16 cellular contexts compared by ENCODE assay signal in the genomic region with DNA sequence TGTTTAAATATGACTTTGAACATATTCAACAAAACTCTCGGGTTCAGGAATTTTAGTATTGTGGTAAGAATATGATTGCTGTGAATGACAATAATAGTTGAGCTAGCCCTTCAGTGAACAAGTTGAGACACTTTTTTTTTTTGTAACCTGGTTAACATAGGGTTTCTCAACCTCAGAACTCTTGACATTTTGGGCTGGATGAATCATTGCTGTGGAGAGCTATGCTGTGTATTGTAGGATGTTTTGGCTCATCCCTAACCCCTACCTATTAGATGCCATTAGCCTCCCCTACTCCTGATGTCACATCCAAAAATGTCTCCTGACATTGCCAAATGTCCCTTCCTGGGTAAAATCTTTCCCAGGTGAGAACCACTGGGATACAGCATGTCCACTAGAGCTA.
DNase-seq lines count a peak whose midpoint lies in the region; ATAC-seq, FAIRE-seq and TF ChIP-seq lines count a peak whose summit lies in the region.
"Had no signal": no experiment of that assay in that cellular context is flagged by ENCODE, and none has a peak within 500 bp of the region (broad histone marks: within the 10 kb centered on the region; RNA-seq: fewer than 3 reads in every experiment).

No MANE protein-coding gene starts in this region.

- FAIRE-seq in bronchial epithelial cell (lab: Jason Lieb, UNC), result no peak
- FAIRE-seq: HepG2, small intestine had no signal

- H3K27ac Mint-ChIP-seq in activated CD8-positive, alpha-beta memory T cell treated with anti-CD3 and anti-CD28 coated beads, Interleukin-2, amount 10 ng/mL, durations not matched to agents 7 days and 5 days, result peak overlapping the region; percentile 96
- peak overlapping the region; percentile 88 for H3K27ac Mint-ChIP-seq in stimulated activated memory B cell treated with anti-CD40 and anti-IgM and Interleukin-4, amounts not matched to agents 10 μg/mL and 1 μg/mL and 100 μg/mL, for 72 hours

- no peaks in the 10 kb centered on the region for H3K27me3 Mint-ChIP-seq in activated CD8-positive, alpha-beta memory T cell treated with anti-CD3 and anti-CD28 coated beads, Interleukin-2, amount 10 ng/mL, durations not matched to agents 7 days and 5 days
- H3K27me3 Mint-ChIP-seq in stimulated activated memory B cell treated with anti-CD40 and anti-IgM and Interleukin-4, amounts not matched to agents 10 μg/mL and 1 μg/mL and 100 μg/mL, for 72 hours, result no peaks in the 10 kb centered on the region

- peak; percentile 50 for ATAC-seq in activated CD8-positive, alpha-beta memory T cell treated with anti-CD3 and anti-CD28 coated beads, Interleukin-2, amount 10 ng/mL, durations not matched to agents 7 days and 5 days
- ATAC-seq in stimulated activated memory B cell treated with anti-CD40 and anti-IgM and Interleukin-4, amounts not matched to agents 10 μg/mL and 1 μg/mL and 100 μg/mL, for 72 hours, result peak; percentile 56
- no peak for ATAC-seq in GM21786 (IDR thresholded peaks at IDR 0.05; ENCODE audit: unreplicated experiment)
- ATAC-seq: HCT116, heart right ventricle, HepG2, left lung had no signal

- DNase-seq in activated CD8-positive, alpha-beta memory T cell treated with anti-CD3 and anti-CD28 coated beads, Interleukin-2, amount 10 ng/mL, durations not matched to agents 7 days and 5 days, result no peak
- DNase-seq in activated CD8-positive, alpha-beta memory T cell treated with anti-CD3 and anti-CD28 coated beads for 24 hours, result no peak
- DNase-seq in NOMO-1 treated with DMSO at 0.1 percent for 48 hours (lab: John Stamatoyannopoulos, UW; ENCODE audit: unreplicated experiment) (peak; percentile 35), bronchial epithelial cell (ENCODE audit: low read depth) (peak; percentile 79), glomerular visceral epithelial cell (ENCODE audit: extremely low spot score) (no peak), posterior vena cava (ENCODE audit: low spot score) (no peak)
- DNase-seq: heart right ventricle, left lung, NCI-H187 treated with DMSO at 0.1 percent for 48 hours, nucleus accumbens, small intestine, upper lobe of left lung had no signal

- H3K9me3 Mint-ChIP-seq in activated CD8-positive, alpha-beta memory T cell treated with anti-CD3 and anti-CD28 coated beads, Interleukin-2, amount 10 ng/mL, durations not matched to agents 7 days and 5 days (ENCODE audit: low read depth), result no peaks in the 10 kb centered on the region
- H3K9me3 Mint-ChIP-seq in stimulated activated memory B cell treated with anti-CD40 and anti-IgM and Interleukin-4, amounts not matched to agents 10 μg/mL and 1 μg/mL and 100 μg/mL, for 72 hours, result peaks cover 3% of the 10 kb centered on the region

- no peaks in the 10 kb centered on the region for H3K27me3 ChIP-seq in bronchial epithelial cell (ENCODE audit: control insufficient read depth, insufficient read depth, low read length)
- H3K27me3 ChIP-seq: left lung, upper lobe of left lung had no signal

- intact Hi-C loops in posterior vena cava (cut with DNase I), result no loop called here

- peaks cover 5% of the 10 kb centered on the region for H3K36me3 Mint-ChIP-seq in activated CD8-positive, alpha-beta memory T cell treated with anti-CD3 and anti-CD28 coated beads, Interleukin-2, amount 10 ng/mL, durations not matched to agents 7 days and 5 days
- peaks cover 4% of the 10 kb centered on the region for H3K36me3 Mint-ChIP-seq in stimulated activated memory B cell treated with anti-CD40 and anti-IgM and Interleukin-4, amounts not matched to agents 10 μg/mL and 1 μg/mL and 100 μg/mL, for 72 hours

- H3K36me3 ChIP-seq in bronchial epithelial cell (ENCODE audit: control insufficient read depth, insufficient read depth, low read length), result no peaks in the 10 kb centered on the region
- H3K36me3 ChIP-seq: heart right ventricle, left lung, upper lobe of left lung had no signal

- H3K4me3 ChIP-seq in bronchial epithelial cell (ENCODE audit: low read depth, low read length), result no peak overlapping the region
- H3K4me3 ChIP-seq: heart right ventricle, left lung, upper lobe of left lung had no signal

- CTCF ChIA-PET in activated CD8-positive, alpha-beta memory T cell treated with anti-CD3 and anti-CD28 coated beads, Interleukin-2, amount 10 ng/mL, durations not matched to agents 7 days and 5 days (lab: Charles Lee), result interaction anchor here (0.9 to 3.3 kb wide), 9 partner anchors 33 to 128 kb away, joined by 3 to 18 read pairs (median 3); a partner anchor contains a TSS

- peaks cover 67% of the 10 kb centered on the region for H3K4me1 Mint-ChIP-seq in activated CD8-positive, alpha-beta memory T cell treated with anti-CD3 and anti-CD28 coated beads, Interleukin-2, amount 10 ng/mL, durations not matched to agents 7 days and 5 days
- peaks cover 66% of the 10 kb centered on the region for H3K4me1 Mint-ChIP-seq in stimulated activated memory B cell treated with anti-CD40 and anti-IgM and Interleukin-4, amounts not matched to agents 10 μg/mL and 1 μg/mL and 100 μg/mL, for 72 hours

- TF ChIP-seq CTCF in bronchial epithelial cell (IDR thresholded peaks at IDR 0.05; ENCODE audit: insufficient read depth, low read length, severe bottlenecking), result no peak

- H3K4me3 Mint-ChIP-seq in activated CD8-positive, alpha-beta memory T cell treated with anti-CD3 and anti-CD28 coated beads, Interleukin-2, amount 10 ng/mL, durations not matched to agents 7 days and 5 days, result peak overlapping the region; percentile 58
- no peak overlapping the region for H3K4me3 Mint-ChIP-seq in stimulated activated memory B cell treated with anti-CD40 and anti-IgM and Interleukin-4, amounts not matched to agents 10 μg/mL and 1 μg/mL and 100 μg/mL, for 72 hours

Comparison
In these comparisons a context has a peak if more than half of its experiments do, and no peak if none do; other contexts are left out.
1. DNase-seq: peak in NOMO-1 treated with DMSO at 0.1 percent for 48 hours (single experiment) and bronchial epithelial cell (single experiment); none in activated CD8-positive, alpha-beta memory T cell treated with anti-CD3 and anti-CD28 coated beads, Interleukin-2, amount 10 ng/mL, durations not matched to agents 7 days and 5 days (single experiment), activated CD8-positive, alpha-beta memory T cell treated with anti-CD3 and anti-CD28 coated beads for 24 hours (single experiment), glomerular visceral epithelial cell (single experiment) and posterior vena cava (single experiment).